ENCODE assay signal across 15 cellular contexts in the genomic region with DNA sequence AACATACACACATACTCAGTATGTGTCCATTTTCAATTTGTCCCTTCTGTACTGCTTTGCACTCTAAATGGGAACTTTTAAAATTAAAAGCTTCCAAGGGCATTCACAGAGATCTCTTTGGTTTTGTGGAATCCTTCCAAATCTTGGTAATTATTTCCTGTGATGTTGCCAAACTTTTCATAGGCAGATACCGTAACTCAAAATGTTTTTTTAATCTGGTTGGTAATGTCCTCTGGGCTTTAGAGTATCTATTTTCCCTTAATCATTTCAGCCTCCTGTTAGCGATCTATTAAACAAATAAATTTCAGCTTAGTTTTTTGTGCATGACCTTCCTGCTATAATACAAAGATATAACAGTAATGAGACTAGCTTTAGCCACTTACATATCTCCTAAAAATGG.
DNase-seq lines count a peak whose midpoint lies in the region; ATAC-seq and TF ChIP-seq lines count a peak whose summit lies in the region.
"Had no signal": no experiment of that assay in that cellular context is flagged by ENCODE, and none has a peak within 500 bp of the region (broad histone marks: within the 10 kb centered on the region; RNA-seq: fewer than 3 reads in every experiment).

No MANE protein-coding gene starts in this region.

- H3K4me3 ChIP-seq in A673 (ENCODE audit: low read depth, low read length, poor library complexity, severe bottlenecking) (no peak overlapping the region), HEK293 (ENCODE audit: low read depth, low read length) (no peak overlapping the region), adipocyte (ENCODE audit: low read length) (no peak overlapping the region), endodermal cell (ENCODE audit: low read length) (no peak overlapping the region)
- H3K4me3 ChIP-seq: K562 had no signal

- intact Hi-C loops in A673 (cut with micrococcal nuclease; ENCODE audit: unreplicated experiment), result loop anchor here (10.0 kb wide), 1 partner anchor 1356 kb away; no protein-coding TSS in a partner anchor

- 91 to 100% methylated on average over 1 to 2 of the region's 2 CpGs for WGBS in endodermal cell (ENCODE audit: insufficient coverage in 1 of 2, insufficient read length in 1 of 2), 2 experiments

- H3K36me3 Mint-ChIP-seq in endodermal cell (ENCODE audit: low read depth), result no peaks in the 10 kb centered on the region
- H3K36me3 Mint-ChIP-seq: CD4-positive, CD25-positive, alpha-beta regulatory T cell had no signal

- peaks cover 6% of the 10 kb centered on the region for H3K4me1 Mint-ChIP-seq in endodermal cell
- H3K4me1 Mint-ChIP-seq: CD4-positive, CD25-positive, alpha-beta regulatory T cell had no signal

- BruUV-seq in A673 (replicated peaks; lab: Mats Ljungman, UMichigan), result no TSS peak

- H3K36me3 ChIP-seq in A673 (ENCODE audit: insufficient read depth, low read length, poor library complexity, severe bottlenecking), result no peaks in the 10 kb centered on the region
- H3K36me3 ChIP-seq in HEK293 (ENCODE audit: control insufficient read depth in 2 of 2, insufficient read depth in 1 of 2, low read length in 2 of 2), result peaks cover 0 to 4% of the 10 kb centered on the region in 2 experiments; a peak in 1 of 3 replicates
- H3K36me3 ChIP-seq in adipocyte (ENCODE audit: control insufficient read depth, insufficient read depth, low read length, severe bottlenecking), result peaks cover 3% of the 10 kb centered on the region
- H3K36me3 ChIP-seq in endodermal cell (ENCODE audit: control insufficient read depth, insufficient read depth, low read length), result no peaks in the 10 kb centered on the region

- H3K4me1 ChIP-seq in A673 (ENCODE audit: insufficient read depth, low read length, poor library complexity, severe bottlenecking) (peaks cover 11% of the 10 kb centered on the region), HEK293 (ENCODE audit: control insufficient read depth, insufficient read depth, low read length) (peaks cover 13% of the 10 kb centered on the region), adipocyte (ENCODE audit: control insufficient read depth, insufficient read depth, low read length) (peaks cover 6% of the 10 kb centered on the region), endodermal cell (ENCODE audit: control insufficient read depth, insufficient read depth, low read length) (peaks cover 4% of the 10 kb centered on the region)

- TF ChIP-seq CTCF in A673 (conservative IDR thresholded peaks at IDR 0.05; ENCODE audit: low read depth, low read length), result no peak
- no peak for TF ChIP-seq CTCF in HEK293 (tag by site-specific recombination; IDR thresholded peaks at IDR 0.05)
- no peak for TF ChIP-seq CTCF in endodermal cell (conservative IDR thresholded peaks at IDR 0.05)

- ATAC-seq in HG03342 (IDR thresholded peaks at IDR 0.05; ENCODE audit: unreplicated experiment), result no peak
- ATAC-seq: K562 had no signal

- no peak overlapping the region for H3K4me3 Mint-ChIP-seq in endodermal cell
- H3K4me3 Mint-ChIP-seq: CD4-positive, CD25-positive, alpha-beta regulatory T cell had no signal

- peaks cover 3% of the 10 kb centered on the region for H3K9me3 Mint-ChIP-seq in endodermal cell

- POLR2A ChIA-PET in A673 (lab: Charles Lee; ENCODE audit: low non-redundant PET), result no interaction called here
- POLR2A ChIA-PET in HEK293 (lab: Yijun Ruan, JAX), result no interaction called here

- no peaks in the 10 kb centered on the region for H3K27me3 Mint-ChIP-seq in endodermal cell (ENCODE audit: insufficient read depth)

- peak overlapping the region; percentile 32 for H3K9ac ChIP-seq in adipocyte (ENCODE audit: low read length)
- H3K9ac ChIP-seq in endodermal cell (ENCODE audit: extremely low read depth, low read length, poor library complexity, severe bottlenecking), result no peak overlapping the region

- H3K27me3 ChIP-seq in A673 (replicated peaks; ENCODE audit: insufficient read depth, low read depth, low read length, poor library complexity) (peaks cover 83% of the 10 kb centered on the region), adipocyte (replicated peaks; ENCODE audit: control insufficient read depth, insufficient read depth, low read length) (no peaks in the 10 kb centered on the region), endodermal cell (ENCODE audit: control insufficient read depth, insufficient read depth, low read length, poor library complexity, severe bottlenecking) (no peaks in the 10 kb centered on the region)

- CTCF ChIA-PET in A673 (lab: Charles Lee), result no interaction called here
- CTCF ChIA-PET in HEK293 (lab: Yijun Ruan, JAX), result interaction anchor here (0.6 to 1.6 kb wide), 3 partner anchors 127 to 741 kb away, joined by 3 to 5 read pairs (median 4); no protein-coding TSS in a partner anchor

- H3K9me3 ChIP-seq in A673 (ENCODE audit: low read depth, low read length, poor library complexity, severe bottlenecking), result no peaks in the 10 kb centered on the region
- H3K9me3 ChIP-seq in HEK293 (ENCODE audit: control insufficient read depth, insufficient read depth, low read depth, low read length), result no peaks in the 10 kb centered on the region
- H3K9me3 ChIP-seq in adipocyte (ENCODE audit: control insufficient read depth, low read length), result no peaks in the 10 kb centered on the region
- H3K9me3 ChIP-seq in endodermal cell (ENCODE audit: control insufficient read depth, low read length), result peaks cover 15% of the 10 kb centered on the region

- no peak overlapping the region for H3K27ac ChIP-seq in A673 (ENCODE audit: low read depth, low read length, poor library complexity, severe bottlenecking)
- H3K27ac ChIP-seq in HEK293 (ENCODE audit: extremely low read depth, low read depth, low read length), result no peak overlapping the region
- H3K27ac ChIP-seq in endodermal cell (ENCODE audit: low read depth, low read length), result no peak overlapping the region

- DNase-seq in A673 (ENCODE audit: low spot score) (peak; percentile 70), adipocyte (ENCODE audit: low read depth) (peak; percentile 29), fibroblast of peridontal ligament (ENCODE audit: extremely low read depth) (peak; percentile 64), endodermal cell (no peak), NCI-H510A treated with DMSO at 0.1 percent for 48 hours (lab: John Stamatoyannopoulos, UW) (no peak)
- DNase-seq in activated CD4-positive, alpha-beta T cell treated with anti-CD3 and anti-CD28 coated beads, Interleukin-2, amount 50 U/mL, for 4 hours, result no peak
- DNase-seq: CD4-positive, CD25-positive, alpha-beta regulatory T cell; DND-41; GF-D8; GOT3; NCI-H2029; NCI-H526 treated with DMSO at 0.1 percent for 48 hours had no signal

- H3K27ac Mint-ChIP-seq in endodermal cell, result no peak overlapping the region
- H3K27ac Mint-ChIP-seq: CD4-positive, CD25-positive, alpha-beta regulatory T cell had no signal

TF ChIP-seq in HEK293, 187 proteins besides CTCF, POLR2A, EP300 and RAD21:
- TF ChIP-seq ZNF521 (tag by site-specific recombination; IDR thresholded peaks at IDR 0.05) (no peak), ZNF350 (tag by site-specific recombination; IDR thresholded peaks at IDR 0.05) (no peak), ZNF16 (tag by site-specific recombination; IDR thresholded peaks at IDR 0.05; ENCODE audit: low read depth) (no peak), ZNF843 (tag by site-specific recombination; IDR thresholded peaks at IDR 0.05) (0 out of 2 replicates have a peak, but pooled peaks have one; percentile 35)
- TF ChIP-seq, protein P1, sequence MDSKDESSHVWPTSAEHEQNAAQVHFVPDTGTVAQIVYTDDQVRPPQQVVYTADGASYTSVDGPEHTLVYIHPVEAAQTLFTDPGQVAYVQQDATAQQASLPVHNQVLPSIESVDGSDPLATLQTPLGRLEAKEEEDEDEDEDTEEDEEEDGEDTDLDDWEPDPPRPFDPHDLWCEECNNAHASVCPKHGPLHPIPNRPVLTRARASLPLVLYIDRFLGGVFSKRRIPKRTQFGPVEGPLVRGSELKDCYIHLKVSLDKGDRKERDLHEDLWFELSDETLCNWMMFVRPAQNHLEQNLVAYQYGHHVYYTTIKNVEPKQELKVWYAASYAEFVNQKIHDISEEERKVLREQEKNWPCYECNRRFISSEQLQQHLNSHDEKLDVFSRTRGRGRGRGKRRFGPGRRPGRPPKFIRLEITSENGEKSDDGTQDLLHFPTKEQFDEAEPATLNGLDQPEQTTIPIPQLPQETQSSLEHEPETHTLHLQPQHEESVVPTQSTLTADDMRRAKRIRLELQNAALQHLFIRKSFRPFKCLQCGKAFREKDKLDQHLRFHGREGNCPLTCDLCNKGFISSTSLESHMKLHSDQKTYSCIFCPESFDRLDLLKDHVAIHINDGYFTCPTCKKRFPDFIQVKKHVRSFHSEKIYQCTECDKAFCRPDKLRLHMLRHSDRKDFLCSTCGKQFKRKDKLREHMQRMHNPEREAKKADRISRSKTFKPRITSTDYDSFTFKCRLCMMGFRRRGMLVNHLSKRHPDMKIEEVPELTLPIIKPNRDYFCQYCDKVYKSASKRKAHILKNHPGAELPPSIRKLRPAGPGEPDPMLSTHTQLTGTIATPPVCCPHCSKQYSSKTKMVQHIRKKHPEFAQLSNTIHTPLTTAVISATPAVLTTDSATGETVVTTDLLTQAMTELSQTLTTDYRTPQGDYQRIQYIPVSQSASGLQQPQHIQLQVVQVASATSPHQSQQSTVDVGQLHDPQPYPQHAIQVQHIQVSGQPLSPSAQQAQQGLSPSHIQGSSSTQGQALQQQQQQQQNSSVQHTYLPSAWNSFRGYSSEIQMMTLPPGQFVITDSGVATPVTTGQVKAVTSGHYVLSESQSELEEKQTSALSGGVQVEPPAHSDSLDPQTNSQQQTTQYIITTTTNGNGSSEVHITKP (tag by site-specific recombination; IDR thresholded peaks at IDR 0.05), result 0 out of 2 replicates have a peak, but pooled peaks have one; percentile 13
- TF ChIP-seq, protein P2, sequence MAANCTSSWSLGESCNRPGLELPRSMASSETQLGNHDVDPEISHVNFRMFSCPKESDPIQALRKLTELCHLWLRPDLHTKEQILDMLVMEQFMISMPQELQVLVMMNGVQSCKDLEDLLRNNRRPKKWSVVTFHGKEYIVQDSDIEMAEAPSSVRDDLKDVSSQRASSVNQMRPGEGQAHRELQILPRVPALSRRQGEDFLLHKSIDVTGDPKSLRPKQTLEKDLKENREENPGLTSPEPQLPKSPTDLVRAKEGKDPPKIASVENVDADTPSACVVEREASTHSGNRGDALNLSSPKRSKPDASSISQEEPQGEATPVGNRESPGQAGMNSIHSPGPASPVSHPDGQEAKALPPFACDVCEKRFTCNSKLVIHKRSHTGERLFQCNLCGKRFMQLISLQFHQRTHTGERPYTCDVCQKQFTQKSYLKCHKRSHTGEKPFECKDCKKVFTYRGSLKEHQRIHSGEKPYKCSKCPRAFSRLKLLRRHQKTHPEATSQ (tag by site-specific recombination; IDR thresholded peaks at IDR 0.05), result no peak
TF ChIP-seq in HEK293: peak in this region for 2.

Comparison
In these comparisons a context has a peak if more than half of its experiments do, and no peak if none do; other contexts are left out.
1. DNase-seq: peak in A673 (single experiment), adipocyte (single experiment) and fibroblast of peridontal ligament (single experiment); none in activated CD4-positive, alpha-beta T cell treated with anti-CD3 and anti-CD28 coated beads, Interleukin-2, amount 50 U/mL, for 4 hours (0 of 2), endodermal cell (single experiment) and NCI-H510A treated with DMSO at 0.1 percent for 48 hours (single experiment).